ENCODE assay signal across 13 cellular contexts in the genomic region with DNA sequence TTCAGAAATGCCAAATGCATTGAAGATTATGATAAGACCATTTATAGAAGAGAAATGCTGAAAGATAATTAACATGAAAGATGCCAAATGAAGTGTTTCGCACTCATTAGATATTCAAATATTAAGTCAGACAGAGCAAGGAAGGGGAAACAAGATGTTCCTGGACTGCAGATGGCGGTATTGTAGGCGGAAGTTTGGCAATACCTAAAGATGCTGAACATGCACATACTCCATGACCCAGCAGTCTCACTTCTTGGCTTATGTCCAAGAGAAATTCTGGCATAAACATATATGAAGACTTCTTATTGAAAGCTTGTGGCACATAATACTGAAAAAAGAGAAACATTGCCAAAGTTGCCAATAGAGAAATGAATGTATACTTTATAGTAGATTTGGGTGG.
A peak's percentile ranks its signal among the peaks of the same experiment; 100 is the strongest.
DNase-seq lines count a peak whose midpoint lies in the region; TF ChIP-seq lines count a peak whose summit lies in the region.
"Had no signal": no experiment of that assay in that cellular context is flagged by ENCODE, and none has a peak within 500 bp of the region (broad histone marks: within the 10 kb centered on the region; RNA-seq: fewer than 3 reads in every experiment).

No MANE protein-coding gene starts in this region.

- DNase-seq in HFF-Myc (ENCODE audit: extremely low read depth, low read depth) (peak; percentile 12), SK-N-MC (ENCODE audit: low read depth, low spot score) (peak; percentile 95), foreskin fibroblast (peak; percentile 14 to 36), GDM1 (lab: John Stamatoyannopoulos, UW) (no peak), mucosa of gallbladder (ENCODE audit: low spot score) (no peak), hepatic stellate cell (ENCODE audit: low spot score) (no peak), C1 segment of cervical spinal cord (lab: John Stamatoyannopoulos, UW) (no peak)
- DNase-seq: activated CD4-positive, alpha-beta T cell treated with anti-CD3 and anti-CD28 coated beads for 36 hours; body of pancreas; stomach had no signal

- no peaks in the 10 kb centered on the region for H3K36me3 ChIP-seq in SK-N-MC (ENCODE audit: insufficient read depth, low read length)
- H3K36me3 ChIP-seq: SJSA1, stomach had no signal

- no peak overlapping the region for H3K9ac ChIP-seq in SK-N-MC (ENCODE audit: insufficient read length)
- H3K9ac ChIP-seq: KMS-11 had no signal

- H3K27ac ChIP-seq in C4-2B (no peak overlapping the region), SK-N-MC (peak overlapping the region; percentile 87)
- H3K27ac ChIP-seq: body of pancreas, KMS-11, SJSA1, stomach had no signal

- TF ChIP-seq CTCF in C4-2B (conservative IDR thresholded peaks at IDR 0.05): peak; percentile 45
- no peak for TF ChIP-seq CTCF in HFF-Myc (IDR thresholded peaks at IDR 0.05; ENCODE audit: low read depth, low read length, missing control alignments)
- no peak for TF ChIP-seq CTCF in foreskin fibroblast (IDR thresholded peaks at IDR 0.05; ENCODE audit: low read depth, low read length)

- H3K9me3 ChIP-seq in SK-N-MC (ENCODE audit: low read depth, low read length): no peaks in the 10 kb centered on the region
- H3K9me3 ChIP-seq: body of pancreas, SJSA1, stomach had no signal

- H3K4me3 ChIP-seq in HFF-Myc (replicated peaks; ENCODE audit: low read depth, low read length) (no peak overlapping the region), SK-N-MC (no peak overlapping the region; the same call in 1 of the 2 replicates), foreskin fibroblast (ENCODE audit: low read depth in 1 of 2, low read length in 2 of 2) (no peak overlapping the region)
- H3K4me3 ChIP-seq: body of pancreas, SJSA1, stomach had no signal

Comparison
In these comparisons a context has a peak if more than half of its experiments do, and no peak if none do; other contexts are left out.
1. DNase-seq: peak in HFF-Myc (single experiment), SK-N-MC (single experiment) and foreskin fibroblast (2 of 2); none in GDM1 (single experiment), mucosa of gallbladder (single experiment), hepatic stellate cell (single experiment) and C1 segment of cervical spinal cord (0 of 14).